In genomic region chr15:38535451-38536200, GRCh38 we compare ENCODE assay signal across 11 cellular contexts. TPM values are rescaled to one million over a fixed set of nuclear protein-coding genes. Genes with fewer than 3 reads are reported as not detected.
DNase-seq lines count a peak whose midpoint lies in the region; ATAC-seq and TF ChIP-seq lines count a peak whose summit lies in the region.
"Had no signal": no experiment of that assay in that cellular context is flagged by ENCODE, and none has a peak within 500 bp of the region (broad histone marks: within the 10 kb centered on the region; RNA-seq: fewer than 3 reads in every experiment).

No MANE protein-coding gene starts in this region.

- peaks cover 47% of the 10 kb centered on the region for H3K36me3 Mint-ChIP-seq in CD4-positive, CD25-positive, alpha-beta regulatory T cell
- H3K36me3 Mint-ChIP-seq in naive thymus-derived CD4-positive, alpha-beta T cell = peaks cover 3 to 59% (median 38%) of the 10 kb centered on the region in 5 donors

- in situ Hi-C loops in IMR-90 (cut with MboI; ENCODE audit: low sequenced_read_pairs) = no loop called here

- no peak overlapping the region for H3K56ac ChIP-seq in IMR-90 (ENCODE audit: extremely low read depth, insufficient read depth, low read length)

- no peaks in the 10 kb centered on the region for H3K27me3 ChIP-seq in CD4-positive, CD25-positive, alpha-beta regulatory T cell (ENCODE audit: control insufficient read depth, insufficient read depth, low read length)
- no peaks in the 10 kb centered on the region for H3K27me3 ChIP-seq in IMR-90 (ENCODE audit: control insufficient read depth, insufficient read depth, low read length)
- H3K27me3 ChIP-seq in naive thymus-derived CD4-positive, alpha-beta T cell (ENCODE audit: control insufficient read depth in 2 of 2, insufficient read depth in 2 of 2, low read length in 2 of 2) = no peaks in the 10 kb centered on the region
- H3K27me3 ChIP-seq: ovary had no signal

- no peak overlapping the region for H3K9ac ChIP-seq in IMR-90 (ENCODE audit: low read depth, low read length)

- peak overlapping the region; percentile 24 for H2AFZ ChIP-seq in IMR-90 (replicated peaks; ENCODE audit: low read length, poor library complexity)

- POLR2A ChIA-PET in IMR-90 (lab: Charles Lee; ENCODE audit: unreplicated experiment) = interaction anchor here (0.5 kb wide), 1 partner anchor 359 kb away, joined by 3 read pairs; no protein-coding TSS in a partner anchor
- POLR2A ChIA-PET in naive thymus-derived CD4-positive, alpha-beta T cell (lab: Charles Lee) = interaction anchor here (0.9 to 1.1 kb wide), 3 partner anchors 13 to 39 kb away, joined by 3 read pairs; no protein-coding TSS in a partner anchor

- peak overlapping the region; percentile 61 for H2AK5ac ChIP-seq in IMR-90 (ENCODE audit: low read depth, low read length)

- peak overlapping the region; percentile 68 for H3K4ac ChIP-seq in IMR-90 (ENCODE audit: low read depth, low read length)

- H2BK20ac ChIP-seq in IMR-90 (ENCODE audit: low read depth, low read length) = peak overlapping the region; percentile 58

- H3K4me2 ChIP-seq in IMR-90 (ENCODE audit: low read depth, low read length) = no peak overlapping the region

- peak overlapping the region; percentile 63; the same call in 2 of the 3 replicates for H2BK15ac ChIP-seq in IMR-90 (ENCODE audit: low read depth, low read length)

- peak overlapping the region; percentile 32 to 78 (median 66) for H3K4me3 Mint-ChIP-seq in CD4-positive, CD25-positive, alpha-beta regulatory T cell
- peak overlapping the region; percentile 2 to 83 (median 54) for H3K4me3 Mint-ChIP-seq in naive thymus-derived CD4-positive, alpha-beta T cell

- BruUV-seq in IMR-90 (replicated peaks; lab: Mats Ljungman, UMichigan) = no TSS peak

- ATAC-seq in CD4-positive, CD25-positive, alpha-beta regulatory T cell (ENCODE audit: low read depth in 2 of 2) = no peak
- no peak; the same call in 1 of the 2 replicates for ATAC-seq in IMR-90 (ENCODE audit: low read depth)
- ATAC-seq in naive thymus-derived CD4-positive, alpha-beta T cell = no peak
- ATAC-seq in GM19463 (IDR thresholded peaks at IDR 0.05; ENCODE audit: unreplicated experiment) = no peak
- no peak for ATAC-seq in HG03354 (IDR thresholded peaks at IDR 0.05; ENCODE audit: poor library complexity, severe bottlenecking, unreplicated experiment)
- ATAC-seq: stimulated activated naive CD8-positive, alpha-beta T cell treated with anti-CD3 and anti-CD28 coated beads, Interleukin-15, Interleukin-2, amounts not matched to agents 100 U/mL and 50 U/mL, for 24 hours had no signal

- no peaks in the 10 kb centered on the region for H3K27me3 Mint-ChIP-seq in CD4-positive, CD25-positive, alpha-beta regulatory T cell
- no peaks in the 10 kb centered on the region for H3K27me3 Mint-ChIP-seq in naive thymus-derived CD4-positive, alpha-beta T cell

- TF ChIP-seq RAD21 in IMR-90 (IDR thresholded peaks at IDR 0.05; ENCODE audit: low read length) = no peak

- H4K20me1 ChIP-seq in IMR-90 (ENCODE audit: insufficient read depth, low read length) = no peaks in the 10 kb centered on the region

- H4K8ac ChIP-seq in IMR-90 (ENCODE audit: low read depth in 2 of 2, low read length in 2 of 2) = peak overlapping the region; percentile 39; a peak in 2 of 4 replicates

- no peaks in the 10 kb centered on the region for H3K9me3 ChIP-seq in CD4-positive, CD25-positive, alpha-beta regulatory T cell (ENCODE audit: control insufficient read depth in 2 of 2, low read length in 2 of 2)
- no peaks in the 10 kb centered on the region for H3K9me3 ChIP-seq in IMR-90 (ENCODE audit: control insufficient read depth, insufficient read depth, low read length)
- no peaks in the 10 kb centered on the region for H3K9me3 ChIP-seq in naive thymus-derived CD4-positive, alpha-beta T cell (ENCODE audit: control insufficient read depth in 2 of 3, low read length in 3 of 3)
- H3K9me3 ChIP-seq: ovary had no signal

- H3K14ac ChIP-seq in IMR-90 (replicated peaks; ENCODE audit: low read depth, low read length) = peak overlapping the region; percentile 50; the same call in 1 of the 2 replicates

- H3K4me1 ChIP-seq in CD4-positive, CD25-positive, alpha-beta regulatory T cell (ENCODE audit: control insufficient read depth, insufficient read depth, low read length, poor library complexity, severe bottlenecking) = peaks cover 91% of the 10 kb centered on the region
- peaks cover 15% of the 10 kb centered on the region for H3K4me1 ChIP-seq in IMR-90 (ENCODE audit: control insufficient read depth, insufficient read depth, low read length)
- peaks cover 79 to 83% of the 10 kb centered on the region in 2 donors for H3K4me1 ChIP-seq in naive thymus-derived CD4-positive, alpha-beta T cell (ENCODE audit: control insufficient read depth in 2 of 2, insufficient read depth in 2 of 2, low read length in 2 of 2)

- CTCF ChIA-PET in IMR-90 (lab: Yijun Ruan, JAX) = interaction anchor here (1.1 kb wide), 1 partner anchor 17 kb away, joined by 5 read pairs; no protein-coding TSS in a partner anchor
- CTCF ChIA-PET in naive thymus-derived CD4-positive, alpha-beta T cell (lab: Charles Lee) = interaction anchor here (0.6 to 2.4 kb wide), 6 partner anchors 8 to 155 kb away, joined by 3 to 8 read pairs (median 3); no protein-coding TSS in a partner anchor

- H3K27ac ChIP-seq in CD4-positive, CD25-positive, alpha-beta regulatory T cell (ENCODE audit: insufficient read depth, low read length, poor library complexity, severe bottlenecking) = peak overlapping the region; percentile 61
- H3K27ac ChIP-seq in IMR-90 (ENCODE audit: insufficient read depth, low read length) (peak overlapping the region; percentile 36; the same call in 1 of the 2 replicates), cingulate gyrus (ENCODE audit: low read depth, low read length) (peak overlapping the region; percentile 35)
- peak overlapping the region; percentile 22 for H3K27ac ChIP-seq in naive thymus-derived CD4-positive, alpha-beta T cell (ENCODE audit: low read depth, low read length)
- H3K27ac ChIP-seq: ovary had no signal

- H4K91ac ChIP-seq in IMR-90 (ENCODE audit: insufficient read depth, low read depth, low read length) = peak overlapping the region; percentile 65

- peak overlapping the region; percentile 85 to 93 (median 85) for H3K27ac Mint-ChIP-seq in CD4-positive, CD25-positive, alpha-beta regulatory T cell
- H3K27ac Mint-ChIP-seq in naive thymus-derived CD4-positive, alpha-beta T cell = peak overlapping the region; percentile 24 to 99 (median 89)

- TF ChIP-seq CTCF in IMR-90 (conservative IDR thresholded peaks at IDR 0.05; ENCODE audit: low read depth, low read length) = no peak

- no peaks in the 10 kb centered on the region for H3K79me1 ChIP-seq in IMR-90 (ENCODE audit: low read depth in 1 of 2, low read length in 2 of 2)

- H3K4me3 ChIP-seq in CD4-positive, CD25-positive, alpha-beta regulatory T cell (ENCODE audit: low read depth, low read length) = no peak overlapping the region
- no peak overlapping the region for H3K4me3 ChIP-seq in IMR-90 (ENCODE audit: insufficient read depth, low read depth, low read length)
- no peak overlapping the region for H3K4me3 ChIP-seq in naive thymus-derived CD4-positive, alpha-beta T cell (ENCODE audit: low read length)
- H3K4me3 ChIP-seq: ovary had no signal

- H2BK120ac ChIP-seq in IMR-90 (ENCODE audit: low read depth, low read length) = peak overlapping the region; percentile 72

- H3K36me3 ChIP-seq in CD4-positive, CD25-positive, alpha-beta regulatory T cell (ENCODE audit: control insufficient read depth, insufficient read depth, low read length) = peaks cover 61% of the 10 kb centered on the region
- H3K36me3 ChIP-seq in IMR-90 (ENCODE audit: control insufficient read depth, insufficient read depth, low read length) = no peaks in the 10 kb centered on the region
- peaks cover 0 to 24% (median 10%) of the 10 kb centered on the region in 3 experiments for H3K36me3 ChIP-seq in naive thymus-derived CD4-positive, alpha-beta T cell (ENCODE audit: control insufficient read depth in 2 of 3, insufficient read depth in 3 of 3, low read length in 3 of 3)
- H3K36me3 ChIP-seq: ovary had no signal

- intact Hi-C loops in IMR-90 (cut with micrococcal nuclease) = loop anchor here (2.0 to 5.0 kb wide), 2 partner anchors 19 to 63 kb away; no protein-coding TSS in a partner anchor
- intact Hi-C loops in naive thymus-derived CD4-positive, alpha-beta T cell (cut with micrococcal nuclease) = no loop called here

- WGBS in IMR-90 (ENCODE audit: extremely low coverage in 2 of 2, insufficient read length in 1 of 2), 2 experiments = 100% methylated on average over 1 of the region's 8 CpGs; no CpG with 5 or more reads in 1 of the 2 experiments

- no peak overlapping the region for H3K23ac ChIP-seq in IMR-90 (ENCODE audit: low read depth, low read length)

- peaks cover 5% of the 10 kb centered on the region; the same call in 1 of the 2 replicates for H3K9me1 ChIP-seq in IMR-90 (ENCODE audit: insufficient read depth, low read length)

- TF ChIP-seq POLR2A in IMR-90 (IDR thresholded peaks at IDR 0.05; ENCODE audit: low read depth, low read length) = no peak

- H3K18ac ChIP-seq in IMR-90 (ENCODE audit: low read depth, low read length) = peak overlapping the region; percentile 85

- no peak overlapping the region for H2AK9ac ChIP-seq in IMR-90 (replicated peaks; ENCODE audit: low read depth, low read length, poor library complexity)

- H4K5ac ChIP-seq in IMR-90 (ENCODE audit: low read depth, low read length) = peak overlapping the region; percentile 80; the same call in 1 of the 2 replicates

- H2BK5ac ChIP-seq in IMR-90 (ENCODE audit: low read depth, low read length, poor library complexity, severe bottlenecking) = peak overlapping the region; percentile 53

- peaks cover 57 to 99% (median 83%) of the 10 kb centered on the region in 4 donors for H3K4me1 Mint-ChIP-seq in CD4-positive, CD25-positive, alpha-beta regulatory T cell
- H3K4me1 Mint-ChIP-seq in naive thymus-derived CD4-positive, alpha-beta T cell = peaks cover 80 to 100% (median 99%) of the 10 kb centered on the region in 7 donors

- H3K9me3 Mint-ChIP-seq in CD4-positive, CD25-positive, alpha-beta regulatory T cell = no peaks in the 10 kb centered on the region
- no peaks in the 10 kb centered on the region for H3K9me3 Mint-ChIP-seq in naive thymus-derived CD4-positive, alpha-beta T cell

- dilution Hi-C loops in IMR-90 (cut with HindIII; ENCODE audit: low sequenced_read_pairs, unreplicated experiment) = no loop called here

- DNase-seq in CD4-positive, CD25-positive, alpha-beta regulatory T cell = no peak
- DNase-seq in IMR-90 = peak; percentile 60
- no peak for DNase-seq in naive thymus-derived CD4-positive, alpha-beta T cell
- DNase-seq in stimulated activated CD4-positive, alpha-beta T cell treated with anti-CD3 and anti-CD28 coated beads, Interleukin-15, amount 100 ng/mL, for 24 hours = no peak
- no peak for DNase-seq in activated gamma-delta T cell treated with Interleukin-2 at 50 U/mL for 16 hours
- DNase-seq: MM.1S; stimulated activated naive CD8-positive, alpha-beta T cell treated with anti-CD3 and anti-CD28 coated beads, Interleukin-15, Interleukin-2, amounts not matched to agents 100 U/mL and 50 U/mL, for 24 hours had no signal

RNA-seq across cellular contexts. Expression of gene RASGRP1, which starts 29.0 kb away (rescaled TPM):
- total RNA-seq in CD4-positive, CD25-positive, alpha-beta regulatory T cell = 216 TPM
- polyA plus RNA-seq in CD4-positive, CD25-positive, alpha-beta regulatory T cell = 100 to 1,000 TPM in 1 of 4 donors, 10 to 100 TPM in 3; 74.5 to 108 (median 86.6) TPM
- 1.9 and 3.2 TPM in 2 replicates for total RNA-seq in IMR-90 (2012; rRNA removed)
- 1.4 TPM in 2 replicates for polyA plus RNA-seq in IMR-90 (2012; rRNA removed)
- 0.43 and 0.60 TPM in 2 replicates for polyA plus RNA-seq in IMR-90 (2012; cell fraction: cytosol; rRNA removed)
- polyA plus RNA-seq in IMR-90 (2012; cell fraction: nucleus; rRNA removed; ENCODE audit: low replicate concordance) = 0.97 and 2.6 TPM in 2 replicates
- total RNA-seq in naive thymus-derived CD4-positive, alpha-beta T cell = 100 to 1,000 TPM; 100 to 182 (median 101) TPM
- 100 to 1,000 TPM in 1 of 2 donors, 10 to 100 TPM in 1; 77.6 to 113 TPM for polyA plus RNA-seq in naive thymus-derived CD4-positive, alpha-beta T cell

Comparison
In these comparisons a context has a peak if more than half of its experiments do, and no peak if none do; other contexts are left out.
1. RNA of gene RASGRP1, which starts 29.0 kb away (total RNA-seq): 216 TPM in CD4-positive, CD25-positive, alpha-beta regulatory T cell (single experiment) and 100 to 182 TPM in naive thymus-derived CD4-positive, alpha-beta T cell; 1.9 to 3.2 TPM in IMR-90; every median in the first group is over 10 times any median in the second.
2. Peak in every context shown above with its lines, with median percentiles within 50 percentile points of each other: H3K27ac ChIP-seq.